ENCODE assay signal across 8 cellular contexts in the genomic region with DNA sequence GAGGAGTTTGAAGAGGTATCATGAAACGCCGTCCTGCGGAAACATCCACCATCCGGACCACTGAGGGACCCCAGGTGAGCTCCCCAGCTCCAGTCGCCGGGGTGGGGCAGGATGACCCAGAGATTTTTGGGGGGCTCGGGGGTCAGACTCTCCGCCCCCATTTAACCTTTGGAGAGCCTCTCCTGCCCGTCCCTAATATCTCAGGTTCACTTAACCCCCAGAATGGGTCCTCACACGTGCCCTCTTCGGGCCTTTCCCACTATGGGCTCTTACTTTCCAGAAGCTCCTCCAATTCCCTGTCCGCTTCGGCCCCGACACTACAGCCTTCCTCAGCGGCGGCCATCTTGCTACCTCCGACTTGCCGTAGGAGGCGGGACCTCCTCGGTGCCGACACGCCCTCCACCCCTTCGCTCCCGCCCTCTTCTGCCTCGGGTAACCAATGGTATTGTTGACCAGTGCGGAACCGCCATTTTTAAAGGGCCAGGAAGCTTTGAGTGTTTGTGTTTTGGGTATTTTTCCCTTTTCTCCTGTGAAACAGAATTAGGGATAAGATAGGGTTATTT. TPM values are rescaled to one million over a fixed set of nuclear protein-coding genes. Genes with fewer than 3 reads are reported as not detected.
A peak's percentile ranks its signal among the peaks of the same experiment; 100 is the strongest.
DNase-seq lines count a peak whose midpoint lies in the region; ATAC-seq, FAIRE-seq and TF ChIP-seq lines count a peak whose summit lies in the region.

A gene with protein sequence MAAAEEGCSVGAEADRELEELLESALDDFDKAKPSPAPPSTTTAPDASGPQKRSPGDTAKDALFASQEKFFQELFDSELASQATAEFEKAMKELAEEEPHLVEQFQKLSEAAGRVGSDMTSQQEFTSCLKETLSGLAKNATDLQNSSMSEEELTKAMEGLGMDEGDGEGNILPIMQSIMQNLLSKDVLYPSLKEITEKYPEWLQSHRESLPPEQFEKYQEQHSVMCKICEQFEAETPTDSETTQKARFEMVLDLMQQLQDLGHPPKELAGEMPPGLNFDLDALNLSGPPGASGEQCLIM (minus strand): TSS at position 352 of the 563 bp plus-strand sequence. CDS start 9 bp downstream, at position 343.

- H2BK15ac ChIP-seq in IMR-90 (ENCODE audit: low read depth, low read length), result no peak within 1 kb of the TSS

- 0% methylated on average over 3 of the region's 27 CpGs; no CpG with 5 or more reads in 1 of the 2 experiments for WGBS in IMR-90 (ENCODE audit: extremely low coverage in 2 of 2, insufficient read length in 1 of 2), 2 experiments

- TF ChIP-seq CTCF in IMR-90 (conservative IDR thresholded peaks at IDR 0.05; ENCODE audit: low read depth, low read length), result no peak
- TF ChIP-seq CTCF in endothelial cell of umbilical vein (IDR thresholded peaks at IDR 0.05; ENCODE audit: extremely low read depth in 1 of 2, insufficient read depth in 1 of 2, low read depth in 1 of 2, low read length in 2 of 2), result no peak

- H3K4me1 ChIP-seq in IMR-90 (ENCODE audit: control insufficient read depth, insufficient read depth, low read length), result peaks cover 3% of the 10 kb centered on the region; the same call in 1 of the 2 replicates
- peaks cover 9% of the 10 kb centered on the region for H3K4me1 ChIP-seq in endothelial cell of umbilical vein (ENCODE audit: control insufficient read depth, extremely low read depth, insufficient read depth, low read length)

- in situ Hi-C loops in IMR-90 (cut with MboI; ENCODE audit: low sequenced_read_pairs), result no loop called here

- peak; percentile 91 for ATAC-seq in GM21528 (IDR thresholded peaks at IDR 0.05; ENCODE audit: low FRiP score, unreplicated experiment)
- peak; percentile 99 for ATAC-seq in IMR-90 (ENCODE audit: low read depth)

- peak within 1 kb of the TSS; percentile 50 for H3K14ac ChIP-seq in IMR-90 (replicated peaks; ENCODE audit: low read depth, low read length)

- DNase-seq in DMS 273 (lab: John Stamatoyannopoulos, UW; ENCODE audit: unreplicated experiment), result peak; percentile 96
- DNase-seq in IMR-90, result peak; percentile 94
- peak; percentile 95 for DNase-seq in OCI-M1 (lab: John Stamatoyannopoulos, UW)
- peak; percentile 94 for DNase-seq in activated T-cell treated with anti-CD3 and anti-CD28 coated beads for 24 hours (ENCODE audit: low read depth)
- DNase-seq in endothelial cell of umbilical vein (ENCODE audit: low read depth, low spot score), result peak; percentile 95
- DNase-seq in middle frontal gyrus (ENCODE audit: extremely low spot score, low spot score), result peak; percentile 86
- DNase-seq in stimulated activated CD8-positive, alpha-beta memory T cell treated with anti-CD3 and anti-CD28 coated beads, Interleukin-2, amount 100 ng/mL, for 48 hours (ENCODE audit: low read depth in 2 of 2), result peak; percentile 82 to 91

- POLR2A ChIA-PET in IMR-90 (lab: Charles Lee; ENCODE audit: unreplicated experiment) (interaction anchor here (1.6 kb wide), 1 partner anchor 9 kb away, joined by 3 read pairs; no protein-coding TSS in a partner anchor), endothelial cell of umbilical vein (lab: Charles Lee) (interaction anchor here (0.9 to 2.1 kb wide), 2 partner anchors 23 to 24 kb away, joined by 3 to 7 read pairs; a partner anchor contains a TSS)

- H2AK9ac ChIP-seq in IMR-90 (replicated peaks; ENCODE audit: low read depth, low read length, poor library complexity), result peak within 1 kb of the TSS; percentile 82

- CTCF ChIA-PET in IMR-90 (lab: Yijun Ruan, JAX), result interaction anchor here (0.6 to 1.4 kb wide), 4 partner anchors 20 to 199 kb away, joined by 3 to 6 read pairs (median 4); no protein-coding TSS in a partner anchor
- CTCF ChIA-PET in endothelial cell of umbilical vein (lab: Charles Lee), result interaction anchor here (0.7 to 2.7 kb wide), 13 partner anchors 13 to 199 kb away, joined by 3 to 33 read pairs (median 7); a partner anchor contains a TSS

- H2BK20ac ChIP-seq in IMR-90 (ENCODE audit: low read depth, low read length), result no peak within 1 kb of the TSS

- H3K9me1 ChIP-seq in IMR-90 (ENCODE audit: insufficient read depth, low read length) (peaks cover 4% of the 10 kb centered on the region), endothelial cell of umbilical vein (replicated peaks; ENCODE audit: control insufficient read depth, extremely low read depth, insufficient read depth, low read length) (no peaks in the 10 kb centered on the region)

- H2BK5ac ChIP-seq in IMR-90 (ENCODE audit: low read depth, low read length, poor library complexity, severe bottlenecking), result peak within 1 kb of the TSS; percentile 54

- peak within 1 kb of the TSS; percentile 46 for H2AK5ac ChIP-seq in IMR-90 (ENCODE audit: low read depth, low read length)

- FAIRE-seq in endothelial cell of umbilical vein (lab: Jason Lieb, UNC), result peak; percentile 85

- no peaks in the 10 kb centered on the region; the same call in 1 of the 2 replicates for H4K20me1 ChIP-seq in IMR-90 (ENCODE audit: insufficient read depth, low read length)
- no peaks in the 10 kb centered on the region for H4K20me1 ChIP-seq in endothelial cell of umbilical vein (replicated peaks; ENCODE audit: control insufficient read depth, extremely low read depth, insufficient read depth, low read length)

- H3K56ac ChIP-seq in IMR-90 (ENCODE audit: extremely low read depth, insufficient read depth, low read length), result peak within 1 kb of the TSS; percentile 83

- peak within 1 kb of the TSS; percentile 78 for H3K4ac ChIP-seq in IMR-90 (ENCODE audit: low read depth, low read length)

- peak within 1 kb of the TSS; percentile 68 for H3K27ac ChIP-seq in IMR-90 (ENCODE audit: insufficient read depth, low read length)
- H3K27ac ChIP-seq in endothelial cell of umbilical vein (ENCODE audit: insufficient read depth, low read depth, low read length), result peak within 1 kb of the TSS; percentile 45

- intact Hi-C loops in IMR-90 (cut with micrococcal nuclease), result loop anchor here (1.0 to 2.0 kb wide), 2 partner anchors 23 to 92 kb away; a partner anchor contains a TSS
- intact Hi-C loops in endothelial cell of umbilical vein (cut with micrococcal nuclease), result loop anchor here (1.0 to 5.0 kb wide), 5 partner anchors 24 to 184 kb away; a partner anchor contains a TSS

- dilution Hi-C loops in IMR-90 (cut with HindIII; ENCODE audit: low sequenced_read_pairs, unreplicated experiment), result no loop called here
- dilution Hi-C loops in endothelial cell of umbilical vein (cut with MboI; ENCODE audit: extremely low pct_ligation_motif_present, low sequenced_read_pairs), result no loop called here

- H2AFZ ChIP-seq in IMR-90 (replicated peaks; ENCODE audit: low read length, poor library complexity) (peak within 1 kb of the TSS; percentile 88), endothelial cell of umbilical vein (ENCODE audit: low read depth, low read length) (peak within 1 kb of the TSS; percentile 60)

- peak within 1 kb of the TSS; percentile 56 for H3K4me2 ChIP-seq in IMR-90 (ENCODE audit: low read depth, low read length)
- peak within 1 kb of the TSS; percentile 86 for H3K4me2 ChIP-seq in endothelial cell of umbilical vein (ENCODE audit: insufficient read depth, low read length)

- H4K91ac ChIP-seq in IMR-90 (ENCODE audit: insufficient read depth, low read depth, low read length), result peak within 1 kb of the TSS; percentile 68

- peak within 1 kb of the TSS; percentile 59 for H3K4me3 ChIP-seq in IMR-90 (ENCODE audit: insufficient read depth, low read depth, low read length)
- peak within 1 kb of the TSS; percentile 65 to 83 (median 72) for H3K4me3 ChIP-seq in endothelial cell of umbilical vein (replicated peaks in 1 of 3; ENCODE audit: insufficient read depth in 1 of 3, low read depth in 1 of 3, low read length in 3 of 3)

- no peak for TF ChIP-seq RAD21 in IMR-90 (IDR thresholded peaks at IDR 0.05; ENCODE audit: low read length)

- TF ChIP-seq POLR2A in IMR-90 (IDR thresholded peaks at IDR 0.05; ENCODE audit: low read depth, low read length) (0 out of 2 replicates have a peak, but pooled peaks have one; percentile 31), endothelial cell of umbilical vein (IDR thresholded peaks at IDR 0.05; ENCODE audit: low read depth, low read length) (peak; percentile 87)

- peak within 1 kb of the TSS; percentile 81 for H3K9ac ChIP-seq in IMR-90 (ENCODE audit: low read depth, low read length)
- H3K9ac ChIP-seq in endothelial cell of umbilical vein (replicated peaks; ENCODE audit: extremely low read depth, insufficient read depth, low read length), result peak within 1 kb of the TSS; percentile 90

- BruUV-seq in IMR-90 (replicated peaks; lab: Mats Ljungman, UMichigan) (no TSS peak), endothelial cell of umbilical vein (replicated peaks; lab: Mats Ljungman, UMichigan) (no TSS peak)

- peaks cover 15 to 28% of the 10 kb centered on the region in 2 experiments for H3K79me1 ChIP-seq in IMR-90 (ENCODE audit: low read depth in 1 of 2, low read length in 2 of 2)

- no peaks in the 10 kb centered on the region for H3K27me3 ChIP-seq in IMR-90 (ENCODE audit: control insufficient read depth, insufficient read depth, low read length)
- H3K27me3 ChIP-seq in endothelial cell of umbilical vein (ENCODE audit: control insufficient read depth in 2 of 2, insufficient read depth in 2 of 2, low read length in 2 of 2), result no peaks in the 10 kb centered on the region

- H3K36me3 ChIP-seq in IMR-90 (ENCODE audit: control insufficient read depth, insufficient read depth, low read length) (peaks cover 23% of the 10 kb centered on the region), endothelial cell of umbilical vein (ENCODE audit: control insufficient read depth in 2 of 2, extremely low read depth in 1 of 2, insufficient read depth in 2 of 2, low read length in 2 of 2) (peaks cover 14 to 25% of the 10 kb centered on the region in 2 experiments)

- 0 out of 2 replicates have a peak within 1 kb of the TSS, but pooled peaks have one; percentile 7 for H3K18ac ChIP-seq in IMR-90 (ENCODE audit: low read depth, low read length)

- H3K9me3 ChIP-seq in IMR-90 (ENCODE audit: control insufficient read depth, insufficient read depth, low read length), result no peaks in the 10 kb centered on the region
- H3K9me3 ChIP-seq in endothelial cell of umbilical vein (replicated peaks; ENCODE audit: control insufficient read depth, insufficient read depth, low read length), result no peaks in the 10 kb centered on the region

- H4K5ac ChIP-seq in IMR-90 (ENCODE audit: low read depth, low read length), result peak within 1 kb of the TSS; percentile 0; the same call in 1 of the 2 replicates

- peaks cover 15% of the 10 kb centered on the region for H3K79me2 ChIP-seq in endothelial cell of umbilical vein (ENCODE audit: control insufficient read depth, insufficient read depth, low read length)

- H2BK120ac ChIP-seq in IMR-90 (ENCODE audit: low read depth, low read length), result peak within 1 kb of the TSS; percentile 31; the same call in 1 of the 2 replicates

- H4K8ac ChIP-seq in IMR-90 (ENCODE audit: low read depth in 2 of 2, low read length in 2 of 2), result peak within 1 kb of the TSS; percentile 53 to 85

- peak within 1 kb of the TSS; percentile 79 for H3K23ac ChIP-seq in IMR-90 (ENCODE audit: low read depth, low read length)

RNA-seq across cellular contexts. Expression of the gene that starts here (rescaled TPM):
- total RNA-seq in IMR-90 (2012; rRNA removed) (43.3 and 67.7 TPM in 2 replicates), endothelial cell of umbilical vein (31.5 and 38.4 TPM in 2 replicates)
- polyA plus RNA-seq in IMR-90 (2012; rRNA removed) (37.7 and 44.5 TPM in 2 replicates), endothelial cell of umbilical vein (22.8 and 24.4 TPM in 2 replicates)
- polyA plus RNA-seq in IMR-90 (2012; cell fraction: cytosol; rRNA removed), result 17.5 and 21.9 TPM in 2 replicates
- polyA plus RNA-seq in IMR-90 (2012; cell fraction: nucleus; rRNA removed; ENCODE audit: low replicate concordance), result 14.2 and 38.0 TPM in 2 replicates
- polyA plus RNA-seq in endothelial cell of umbilical vein (2011; cell fraction: cytosol; rRNA removed), result 27.9 and 29.6 TPM in 2 replicates
- 27.6 and 29.2 TPM in 2 replicates for polyA plus RNA-seq in endothelial cell of umbilical vein (2011; cell fraction: nucleus; rRNA removed)
- polyA plus RNA-seq in endothelial cell of umbilical vein (2012), result 22.4 and 30.5 TPM in 2 replicates
- 28.2 and 28.9 TPM in 2 replicates for polyA minus RNA-seq in endothelial cell of umbilical vein
- 20.5 TPM for polyA minus RNA-seq in endothelial cell of umbilical vein (2011; cell fraction: cytosol; rRNA and poly(A)+ RNA removed)
- 17.1 and 34.0 TPM in 2 replicates for polyA minus RNA-seq in endothelial cell of umbilical vein (2011; cell fraction: nucleus; rRNA and poly(A)+ RNA removed)

Comparison
In these comparisons a context has a peak if more than half of its experiments do, and no peak if none do; other contexts are left out.
1. Peak in every context shown above with its lines: DNase-seq, ATAC-seq, H3K4me3 ChIP-seq and H3K27ac ChIP-seq.